Comparison of ENCODE assay signal across 9 cellular contexts in the genomic region with DNA sequence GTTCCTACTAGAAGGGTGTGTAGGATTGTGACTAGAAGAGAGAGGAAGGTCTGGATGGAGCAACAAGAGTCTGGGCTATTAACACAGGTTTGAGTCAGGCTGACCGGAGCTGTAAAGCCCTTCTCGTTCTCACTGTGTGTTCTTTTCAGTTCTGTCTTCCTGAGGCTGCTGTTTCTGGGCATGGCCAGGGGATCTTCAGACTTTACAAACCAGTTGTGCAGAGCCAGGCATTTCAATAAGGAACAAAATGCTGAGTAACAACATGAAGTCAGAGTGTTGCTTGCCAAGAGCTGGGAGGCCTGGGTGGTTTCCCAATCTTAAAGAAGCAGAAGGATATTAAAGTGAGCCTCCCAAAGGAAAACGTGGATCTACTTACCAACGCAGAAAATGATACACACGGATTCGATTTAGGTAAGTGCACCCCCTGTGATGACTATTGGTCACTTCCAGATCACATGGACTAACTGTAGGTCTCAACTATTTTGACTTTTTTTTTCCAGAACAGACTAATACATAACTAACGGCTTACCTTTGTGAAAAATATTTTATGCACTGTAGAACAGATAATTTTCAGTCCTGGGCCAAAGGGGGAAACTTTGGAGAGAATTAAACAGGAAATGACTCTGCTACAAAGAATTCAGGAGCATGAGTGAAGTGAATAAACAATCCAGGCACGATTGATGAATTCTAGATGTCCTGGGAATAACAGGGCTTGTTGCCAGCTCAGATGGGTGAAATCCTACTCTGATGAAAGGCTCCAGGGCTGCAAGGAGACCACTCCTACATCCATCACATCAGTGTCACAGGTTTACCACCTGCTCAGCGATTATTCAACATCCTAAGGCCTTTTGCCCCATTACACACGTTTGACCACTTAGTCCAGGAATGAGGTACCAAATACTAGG.
DNase-seq lines count a peak whose midpoint lies in the region; ATAC-seq, FAIRE-seq and TF ChIP-seq lines count a peak whose summit lies in the region.
"Had no signal": no experiment of that assay in that cellular context is flagged by ENCODE, and none has a peak within 500 bp of the region (broad histone marks: within the 10 kb centered on the region; RNA-seq: fewer than 3 reads in every experiment).

No MANE protein-coding gene starts in this region.

- dilution Hi-C loops in endothelial cell of umbilical vein (cut with MboI; ENCODE audit: extremely low pct_ligation_motif_present, low sequenced_read_pairs), result no loop called here

- H3K9me3 ChIP-seq in OCI-LY7 (ENCODE audit: low read length), result no peaks in the 10 kb centered on the region
- H3K9me3 ChIP-seq in endothelial cell of umbilical vein (replicated peaks; ENCODE audit: control insufficient read depth, insufficient read depth, low read length), result no peaks in the 10 kb centered on the region
- no peaks in the 10 kb centered on the region for H3K9me3 ChIP-seq in mucosa of stomach (ENCODE audit: control insufficient read depth, low read length)
- H3K9me3 ChIP-seq in aorta (ENCODE audit: control insufficient read depth, low read length), result no peaks in the 10 kb centered on the region
- H3K9me3 ChIP-seq: BLaER1 had no signal

- H3K9me2 ChIP-seq in OCI-LY7 (ENCODE audit: insufficient read depth, low read length), result no peaks in the 10 kb centered on the region

- H3K9me1 ChIP-seq in endothelial cell of umbilical vein (replicated peaks; ENCODE audit: control insufficient read depth, extremely low read depth, insufficient read depth, low read length), result no peaks in the 10 kb centered on the region

- H3K4me3 ChIP-seq in OCI-LY7 (ENCODE audit: low read depth, low read length, poor library complexity, severe bottlenecking) (no peak overlapping the region), endothelial cell of umbilical vein (replicated peaks in 1 of 3; ENCODE audit: insufficient read depth in 1 of 3, low read depth in 1 of 3, low read length in 3 of 3) (peak overlapping the region in 1 of 3 experiments; percentile 61), mucosa of stomach (ENCODE audit: low read length) (no peak overlapping the region), aorta (ENCODE audit: low read length in 2 of 2) (peak overlapping the region in 1 of 2 donors; percentile 34)
- H3K4me3 ChIP-seq: BLaER1 had no signal

- peak; percentile 88 for ATAC-seq in aorta (ENCODE audit: low FRiP score)
- no peak for ATAC-seq in HG03469 (IDR thresholded peaks at IDR 0.05; ENCODE audit: unreplicated experiment)

- peak; percentile 18 for DNase-seq in DMS53 (lab: John Stamatoyannopoulos, UW)
- DNase-seq in DMS53 treated with DMSO at 0.1 percent for 48 hours (lab: John Stamatoyannopoulos, UW; ENCODE audit: unreplicated experiment), result no peak
- no peak for DNase-seq in OCI-LY7 (ENCODE audit: low spot score)
- peak; percentile 91 for DNase-seq in endothelial cell of umbilical vein (ENCODE audit: low read depth, low spot score)
- peak; percentile 76 to 86 for DNase-seq in aorta
- no peak for DNase-seq in GM19240 (ENCODE audit: insufficient read length, low spot score)

- TF ChIP-seq CTCF in OCI-LY7 (conservative IDR thresholded peaks at IDR 0.05; ENCODE audit: low read length), result no peak
- no peak for TF ChIP-seq CTCF in endothelial cell of umbilical vein (IDR thresholded peaks at IDR 0.05; ENCODE audit: extremely low read depth in 1 of 2, insufficient read depth in 1 of 2, low read depth in 1 of 2, low read length in 2 of 2)

- peak; percentile 83 for FAIRE-seq in endothelial cell of umbilical vein (lab: Jason Lieb, UNC)

- H3K36me3 ChIP-seq in OCI-LY7 (ENCODE audit: insufficient read depth, low read length) (no peaks in the 10 kb centered on the region), endothelial cell of umbilical vein (ENCODE audit: control insufficient read depth in 2 of 2, extremely low read depth in 1 of 2, insufficient read depth in 2 of 2, low read length in 2 of 2) (no peaks in the 10 kb centered on the region), mucosa of stomach (ENCODE audit: control insufficient read depth, insufficient read depth, low read length) (no peaks in the 10 kb centered on the region), aorta (ENCODE audit: control insufficient read depth in 1 of 2, insufficient read depth in 2 of 2, low read length in 1 of 2) (no peaks in the 10 kb centered on the region)
- H3K36me3 ChIP-seq: BLaER1 had no signal

- H3K79me2 ChIP-seq in OCI-LY7 (ENCODE audit: insufficient read depth, low read depth, low read length) (no peaks in the 10 kb centered on the region), endothelial cell of umbilical vein (ENCODE audit: control insufficient read depth, insufficient read depth, low read length) (no peaks in the 10 kb centered on the region)

- H3K4me2 ChIP-seq in OCI-LY7 (ENCODE audit: low read length) (no peak overlapping the region), endothelial cell of umbilical vein (ENCODE audit: insufficient read depth, low read length) (peak overlapping the region; percentile 90)
- H3K4me2 ChIP-seq: BLaER1 had no signal

- peak; percentile 23 for TF ChIP-seq POLR2A in endothelial cell of umbilical vein (IDR thresholded peaks at IDR 0.05; ENCODE audit: low read depth, low read length)

- BruUV-seq in OCI-LY7 (replicated peaks; lab: Mats Ljungman, UMichigan) (no TSS peak), endothelial cell of umbilical vein (replicated peaks; lab: Mats Ljungman, UMichigan) (TSS peak; percentile 80)

- intact Hi-C loops in OCI-LY7 (cut with micrococcal nuclease; ENCODE audit: unreplicated experiment) (loop anchor here (2.0 kb wide), 1 partner anchor 33 kb away; no protein-coding TSS in a partner anchor), endothelial cell of umbilical vein (cut with micrococcal nuclease) (loop anchor here (1.0 to 2.0 kb wide), 4 partner anchors 11 to 129 kb away; no protein-coding TSS in a partner anchor), aorta (cut with DNase I) (loop anchor here in 1 of 2 donors (5.0 kb wide), 1 partner anchor 131 kb away; the partner anchor contains the start of gene BMP2K)

- CTCF ChIA-PET in OCI-LY7 (lab: Charles Lee; ENCODE audit: unreplicated experiment) (interaction anchor here (1.2 kb wide), 1 partner anchor 15 kb away, joined by 3 read pairs; no protein-coding TSS in a partner anchor), endothelial cell of umbilical vein (lab: Charles Lee) (interaction anchor here (0.7 to 6.7 kb wide), 20 partner anchors 8 to 293 kb away, joined by 3 to 75 read pairs (median 5); partner anchors contain the start of genes BMP2K and PAQR3)

- no peaks in the 10 kb centered on the region for H3K27me3 ChIP-seq in endothelial cell of umbilical vein (ENCODE audit: control insufficient read depth in 2 of 2, insufficient read depth in 2 of 2, low read length in 2 of 2)
- no peaks in the 10 kb centered on the region for H3K27me3 ChIP-seq in mucosa of stomach (ENCODE audit: control insufficient read depth, insufficient read depth, low read length)
- H3K27me3 ChIP-seq in aorta (ENCODE audit: control insufficient read depth in 1 of 2, insufficient read depth in 2 of 2, low read length in 1 of 2), result no peaks in the 10 kb centered on the region
- H3K27me3 ChIP-seq: BLaER1 had no signal

- 13 to 14% methylated on average over 10 of the region's 10 CpGs for WGBS in aorta, 2 donors

- peak overlapping the region; percentile 75 for H3K9ac ChIP-seq in endothelial cell of umbilical vein (replicated peaks; ENCODE audit: extremely low read depth, insufficient read depth, low read length)
- peak overlapping the region; percentile 37 for H3K9ac ChIP-seq in mucosa of stomach (ENCODE audit: low read length)
- H3K9ac ChIP-seq: BLaER1 had no signal

- H2AFZ ChIP-seq in OCI-LY7 (ENCODE audit: low read length) (peak overlapping the region; percentile 40; the same call in 1 of the 2 replicates), endothelial cell of umbilical vein (ENCODE audit: low read depth, low read length) (peak overlapping the region; percentile 7)

- H3K4me1 ChIP-seq in OCI-LY7 (ENCODE audit: insufficient read depth, low read length, poor library complexity, severe bottlenecking) (no peaks in the 10 kb centered on the region), endothelial cell of umbilical vein (ENCODE audit: control insufficient read depth, extremely low read depth, insufficient read depth, low read length) (peaks cover 41% of the 10 kb centered on the region), mucosa of stomach (ENCODE audit: control insufficient read depth, insufficient read depth, low read length) (peaks cover 22% of the 10 kb centered on the region), aorta (ENCODE audit: control insufficient read depth in 1 of 2, insufficient read depth in 2 of 2, low read length in 2 of 2) (peaks cover 0 to 1% of the 10 kb centered on the region in 2 donors)

- H4K20me1 ChIP-seq in OCI-LY7 (ENCODE audit: insufficient read depth, low read length) (no peaks in the 10 kb centered on the region), endothelial cell of umbilical vein (replicated peaks; ENCODE audit: control insufficient read depth, extremely low read depth, insufficient read depth, low read length) (no peaks in the 10 kb centered on the region)
- H4K20me1 ChIP-seq: BLaER1 had no signal

- POLR2A ChIA-PET in OCI-LY7 (lab: Charles Lee) (interaction anchor here (0.6 to 1.1 kb wide), 6 partner anchors 15 to 217 kb away, joined by 3 to 5 read pairs (median 3); no protein-coding TSS in a partner anchor), endothelial cell of umbilical vein (lab: Charles Lee) (interaction anchor here (0.9 to 1.5 kb wide), 3 partner anchors 9 to 130 kb away, joined by 3 to 6 read pairs (median 6); partner anchors contain the start of gene BMP2K)

- H3K27ac ChIP-seq in OCI-LY7 (ENCODE audit: low read depth, low read length, poor library complexity, severe bottlenecking) (no peak overlapping the region), endothelial cell of umbilical vein (ENCODE audit: insufficient read depth, low read depth, low read length) (peak overlapping the region; percentile 92), aorta (ENCODE audit: low read depth in 1 of 2, low read length in 2 of 2) (peak overlapping the region in 1 of 2 donors; percentile 90)
- H3K27ac ChIP-seq: BLaER1 had no signal

TF ChIP-seq in endothelial cell of umbilical vein, 7 proteins besides CTCF, POLR2A, EP300 and RAD21:
- TF ChIP-seq POLR2AphosphoS5 (IDR thresholded peaks at IDR 0.05; ENCODE audit: insufficient read depth, low read depth, low read length) (peak; percentile 3), MYC (IDR thresholded peaks at IDR 0.05; ENCODE audit: low read depth, low read length) (no peak), GATA2 (IDR thresholded peaks at IDR 0.05; ENCODE audit: insufficient read depth, insufficient read length, low read depth, low read length) (peak; percentile 46), MAX (IDR thresholded peaks at IDR 0.05; ENCODE audit: insufficient read depth, insufficient read length) (no peak), JUN (IDR thresholded peaks at IDR 0.05; ENCODE audit: borderline replicate concordance, insufficient read depth, insufficient read length, low read depth) (peak; percentile 89), EZH2 (IDR thresholded peaks at IDR 0.05; ENCODE audit: borderline replicate concordance, low read depth, low read length, severe bottlenecking) (no peak), FOS (IDR thresholded peaks at IDR 0.05; ENCODE audit: borderline replicate concordance, insufficient read depth, low read length) (peak; percentile 66)

Comparison
In these comparisons a context has a peak if more than half of its experiments do, and no peak if none do; other contexts are left out.
1. DNase-seq: peak in DMS53 (single experiment), endothelial cell of umbilical vein (single experiment) and aorta (2 of 2); none in DMS53 treated with DMSO at 0.1 percent for 48 hours (single experiment), OCI-LY7 (single experiment) and GM19240 (single experiment).